In genomic region chr10:22620140-22620857, GRCh38 we compare ENCODE assay signal across 9 cellular contexts.
DNase-seq lines count a peak whose midpoint lies in the region; ATAC-seq and TF ChIP-seq lines count a peak whose summit lies in the region.
"Had no signal": no experiment of that assay in that cellular context is flagged by ENCODE, and none has a peak within 500 bp of the region (broad histone marks: within the 10 kb centered on the region; RNA-seq: fewer than 3 reads in every experiment).

No MANE protein-coding gene starts in this region.

- no peak for TF ChIP-seq CTCF in GM10266 (IDR thresholded peaks at IDR 0.05; ENCODE audit: control insufficient read depth, insufficient read depth, low read depth, missing control alignments)

- no peak overlapping the region for H3K4me3 Mint-ChIP-seq in naive B cell

- H3K36me3 ChIP-seq in effector memory CD4-positive, alpha-beta T cell (ENCODE audit: control insufficient read depth, insufficient read depth, low read length): no peaks in the 10 kb centered on the region

- peaks cover 0 to 4% (median 0%) of the 10 kb centered on the region in 7 donors for H3K9me3 Mint-ChIP-seq in naive B cell

- peak; percentile 89 for DNase-seq in COLO829 (ENCODE audit: low spot score)
- DNase-seq in NCI-H226: peak; percentile 92
- DNase-seq in effector memory CD4-positive, alpha-beta T cell: no peak
- DNase-seq in naive B cell: no peak
- no peak for DNase-seq in MV-4-11 (lab: John Stamatoyannopoulos, UW)
- no peak for DNase-seq in GM10266 (ENCODE audit: extremely low spot score)
- no peak for DNase-seq in activated gamma-delta T cell treated with Interleukin-2 at 50 U/mL for 16 hours

- ATAC-seq in naive B cell (ENCODE audit: low read depth in 2 of 2) (no peak), HG03457 (IDR thresholded peaks at IDR 0.05; ENCODE audit: unreplicated experiment) (no peak)
- ATAC-seq: left colon had no signal

- H3K27me3 Mint-ChIP-seq in naive B cell: no peaks in the 10 kb centered on the region

- H3K27ac ChIP-seq in effector memory CD4-positive, alpha-beta T cell (ENCODE audit: insufficient read depth, low read length, poor library complexity, severe bottlenecking): peak overlapping the region; percentile 31

- no peaks in the 10 kb centered on the region for H3K27me3 ChIP-seq in effector memory CD4-positive, alpha-beta T cell (replicated peaks; ENCODE audit: control insufficient read depth, insufficient read depth, low read length, poor library complexity, severe bottlenecking)

- peaks cover 0 to 8% of the 10 kb centered on the region in 2 donors for H3K36me3 Mint-ChIP-seq in naive B cell

- peaks cover 49 to 82% (median 64%) of the 10 kb centered on the region in 3 donors for H3K4me1 Mint-ChIP-seq in naive B cell

- no peaks in the 10 kb centered on the region for H3K9me3 ChIP-seq in effector memory CD4-positive, alpha-beta T cell (ENCODE audit: control insufficient read depth, low read length)

- H3K4me1 ChIP-seq in effector memory CD4-positive, alpha-beta T cell (ENCODE audit: control insufficient read depth, insufficient read depth, low read length, poor library complexity, severe bottlenecking): peaks cover 73% of the 10 kb centered on the region

- H3K27ac Mint-ChIP-seq in naive B cell: peak overlapping the region in 4 of 6 donors; percentile 13 to 84 (median 29)

- no peak overlapping the region for H3K4me3 ChIP-seq in effector memory CD4-positive, alpha-beta T cell (ENCODE audit: insufficient read depth, low read depth, low read length, poor library complexity, severe bottlenecking)

Comparison
In these comparisons a context has a peak if more than half of its experiments do, and no peak if none do; other contexts are left out.
1. DNase-seq: peak in COLO829 (single experiment) and NCI-H226 (single experiment); none in effector memory CD4-positive, alpha-beta T cell (0 of 3), naive B cell (single experiment), MV-4-11 (single experiment), GM10266 (single experiment) and activated gamma-delta T cell treated with Interleukin-2 at 50 U/mL for 16 hours (single experiment).